10 cellular contexts compared by ENCODE assay signal in the genomic region with DNA sequence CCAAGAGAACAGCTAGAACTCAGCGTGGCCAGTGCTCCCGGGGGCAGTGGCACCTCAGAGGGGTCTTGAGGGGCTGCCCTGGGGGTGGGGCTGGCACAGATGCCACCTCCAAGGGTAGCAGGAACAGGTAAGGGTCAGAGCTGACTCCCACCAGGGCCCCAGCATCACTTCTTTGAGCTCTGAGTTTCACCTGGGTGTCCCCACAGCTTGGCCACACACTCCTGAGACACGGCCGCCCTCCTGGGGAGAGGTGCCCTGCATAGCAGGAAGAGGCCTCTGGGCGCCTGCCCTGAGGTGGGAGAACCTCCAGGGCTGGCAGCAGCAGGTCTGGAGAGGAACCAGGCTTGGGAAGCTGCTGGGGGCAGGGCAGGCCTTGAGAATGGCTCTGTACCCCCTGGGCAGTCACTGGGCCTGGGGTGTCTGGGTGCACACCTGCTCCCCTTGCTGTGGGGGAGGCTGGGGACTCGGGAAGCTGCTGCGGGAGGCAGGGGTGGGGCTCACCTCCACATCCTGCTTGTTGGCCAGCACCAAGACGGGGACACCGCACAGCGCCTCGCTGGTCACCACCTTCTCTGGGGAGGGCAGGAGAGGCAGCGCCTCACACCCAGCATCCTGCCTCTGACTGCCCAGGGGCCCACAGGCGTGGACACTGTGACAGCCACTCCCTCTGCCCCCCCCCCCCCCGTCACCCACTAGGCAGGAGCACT. TPM values are rescaled to one million over a fixed set of nuclear protein-coding genes. Genes with fewer than 3 reads are reported as not detected.
DNase-seq lines count a peak whose midpoint lies in the region; ATAC-seq, FAIRE-seq and TF ChIP-seq lines count a peak whose summit lies in the region.
"Had no signal": no experiment of that assay in that cellular context is flagged by ENCODE, and none has a peak within 500 bp of the region (broad histone marks: within the 10 kb centered on the region; RNA-seq: fewer than 3 reads in every experiment).

No MANE protein-coding gene starts in this region.

- no peaks in the 10 kb centered on the region for H3K27me3 Mint-ChIP-seq in activated CD4-positive, alpha-beta T cell treated with anti-CD3 and anti-CD28 coated beads, Interleukin-2, amount 10 ng/mL, durations not matched to agents 24 days and 14 days
- H3K27me3 Mint-ChIP-seq in central memory CD8-positive, alpha-beta T cell = no peaks in the 10 kb centered on the region

- TF ChIP-seq POLR2A in H54 (IDR thresholded peaks at IDR 0.05; ENCODE audit: low read depth, low read length) = 0 out of 2 replicates have a peak, but pooled peaks have one; percentile 33

- peaks cover 22% of the 10 kb centered on the region for H3K36me3 Mint-ChIP-seq in activated CD4-positive, alpha-beta T cell treated with anti-CD3 and anti-CD28 coated beads, Interleukin-2, amount 10 ng/mL, durations not matched to agents 24 days and 14 days (ENCODE audit: low read depth)
- H3K36me3 Mint-ChIP-seq in central memory CD8-positive, alpha-beta T cell (ENCODE audit: insufficient read depth) = peaks cover 24% of the 10 kb centered on the region

- H3K27ac Mint-ChIP-seq in activated CD4-positive, alpha-beta T cell treated with anti-CD3 and anti-CD28 coated beads, Interleukin-2, amount 10 ng/mL, durations not matched to agents 24 days and 14 days = peak overlapping the region; percentile 34
- peak overlapping the region; percentile 35 for H3K27ac Mint-ChIP-seq in central memory CD8-positive, alpha-beta T cell (ENCODE audit: low read depth)

- no peak for DNase-seq in activated CD4-positive, alpha-beta T cell treated with anti-CD3 and anti-CD28 coated beads, Interleukin-2, amount 10 ng/mL, durations not matched to agents 24 days and 14 days
- DNase-seq in activated CD4-positive, alpha-beta T cell treated with anti-CD3 and anti-CD28 coated beads, Interleukin-2, amount 50 U/mL, for 4 hours = no peak
- peak; percentile 45 for DNase-seq in H54 (ENCODE audit: insufficient read length, low spot score)
- DNase-seq in central memory CD8-positive, alpha-beta T cell (ENCODE audit: low spot score in 2 of 2) = no peak
- peak; percentile 78 for DNase-seq in posterior vena cava (ENCODE audit: low spot score)
- DNase-seq in medulla oblongata (ENCODE audit: extremely low spot score) = no peak
- DNase-seq in left colon = no peak
- DNase-seq: mammary epithelial cell, NCI-H2171 treated with DMSO at 0.1 percent for 48 hours had no signal

- no peak for FAIRE-seq in H54 (lab: Jason Lieb, UNC)

- peaks cover 15% of the 10 kb centered on the region for H3K4me1 Mint-ChIP-seq in activated CD4-positive, alpha-beta T cell treated with anti-CD3 and anti-CD28 coated beads, Interleukin-2, amount 10 ng/mL, durations not matched to agents 24 days and 14 days
- peaks cover 32% of the 10 kb centered on the region for H3K4me1 Mint-ChIP-seq in central memory CD8-positive, alpha-beta T cell

- H3K9me3 Mint-ChIP-seq in activated CD4-positive, alpha-beta T cell treated with anti-CD3 and anti-CD28 coated beads, Interleukin-2, amount 10 ng/mL, durations not matched to agents 24 days and 14 days = no peaks in the 10 kb centered on the region
- H3K9me3 Mint-ChIP-seq in central memory CD8-positive, alpha-beta T cell = no peaks in the 10 kb centered on the region

- no peak overlapping the region for H3K4me3 Mint-ChIP-seq in activated CD4-positive, alpha-beta T cell treated with anti-CD3 and anti-CD28 coated beads, Interleukin-2, amount 10 ng/mL, durations not matched to agents 24 days and 14 days
- no peak overlapping the region for H3K4me3 Mint-ChIP-seq in central memory CD8-positive, alpha-beta T cell

- no peak for ATAC-seq in central memory CD8-positive, alpha-beta T cell (replicated peaks; ENCODE audit: extremely low read depth, poor library complexity, severe bottlenecking)
- ATAC-seq in HG03097 (IDR thresholded peaks at IDR 0.05; ENCODE audit: low FRiP score, unreplicated experiment) (no peak), left colon (no peak)

- intact Hi-C loops in activated CD4-positive, alpha-beta T cell treated with anti-CD3 and anti-CD28 coated beads, Interleukin-2, amount 10 ng/mL, durations not matched to agents 24 days and 14 days (cut with micrococcal nuclease) = no loop called here
- intact Hi-C loops in posterior vena cava (cut with DNase I) = no loop called here
- intact Hi-C loops in left colon (cut with DNase I, micrococcal nuclease) = no loop called here

RNA-seq across cellular contexts. Expression of a gene that starts 5.0 kb away (rescaled TPM):
- total RNA-seq in activated CD4-positive, alpha-beta T cell treated with anti-CD3 and anti-CD28 coated beads, Interleukin-2, amount 10 ng/mL, durations not matched to agents 24 days and 14 days = not detected in 2 replicates
- total RNA-seq in posterior vena cava (1 to 10 TPM; 5.4 to 7.0 TPM), left colon (1 to 10 TPM in 1 of 2 donors, not detected in 1; 8.9 TPM)

RNA-seq across cellular contexts. Expression of a gene that starts 6.3 kb away (rescaled TPM):
- 63.4 and 70.4 TPM in 2 replicates for total RNA-seq in activated CD4-positive, alpha-beta T cell treated with anti-CD3 and anti-CD28 coated beads, Interleukin-2, amount 10 ng/mL, durations not matched to agents 24 days and 14 days
- total RNA-seq in posterior vena cava (10 to 100 TPM; 35.7 to 38.1 TPM), left colon (10 to 100 TPM; 52.2 to 69.5 TPM)

RNA-seq across cellular contexts. Expression of a gene that starts 6.4 kb away (rescaled TPM):
- total RNA-seq in activated CD4-positive, alpha-beta T cell treated with anti-CD3 and anti-CD28 coated beads, Interleukin-2, amount 10 ng/mL, durations not matched to agents 24 days and 14 days = 37.3 and 38.1 TPM in 2 replicates
- 10 to 100 TPM; 15.1 to 15.2 TPM for total RNA-seq in posterior vena cava
- total RNA-seq in left colon = 10 to 100 TPM; 31.4 to 32.4 TPM

RNA-seq across cellular contexts. Expression of a gene that starts 35.0 kb away (rescaled TPM):
- total RNA-seq in activated CD4-positive, alpha-beta T cell treated with anti-CD3 and anti-CD28 coated beads, Interleukin-2, amount 10 ng/mL, durations not matched to agents 24 days and 14 days = 10.1 and 12.2 TPM in 2 replicates
- total RNA-seq in posterior vena cava = 1 to 10 TPM; 4.2 to 4.9 TPM
- total RNA-seq in left colon = 10 to 100 TPM; 11.1 to 13.4 TPM

RNA-seq across cellular contexts. Expression of a gene that starts 38.1 kb away (rescaled TPM):
- total RNA-seq in activated CD4-positive, alpha-beta T cell treated with anti-CD3 and anti-CD28 coated beads, Interleukin-2, amount 10 ng/mL, durations not matched to agents 24 days and 14 days = 41.0 and 43.6 TPM in 2 replicates
- 100 to 1,000 TPM in 1 of 2 donors, 10 to 100 TPM in 1; 54.0 to 112 TPM for total RNA-seq in posterior vena cava
- total RNA-seq in left colon = 10 to 100 TPM; 41.2 to 48.0 TPM

Comparison
In these comparisons a context has a peak if more than half of its experiments do, and no peak if none do; other contexts are left out.
1. DNase-seq: peak in H54 (single experiment) and posterior vena cava (single experiment); none in activated CD4-positive, alpha-beta T cell treated with anti-CD3 and anti-CD28 coated beads, Interleukin-2, amount 10 ng/mL, durations not matched to agents 24 days and 14 days (single experiment), activated CD4-positive, alpha-beta T cell treated with anti-CD3 and anti-CD28 coated beads, Interleukin-2, amount 50 U/mL, for 4 hours (0 of 2), central memory CD8-positive, alpha-beta T cell (0 of 2), medulla oblongata (single experiment) and left colon (0 of 2).